2 cellular contexts compared by ENCODE assay signal in the genomic region with DNA sequence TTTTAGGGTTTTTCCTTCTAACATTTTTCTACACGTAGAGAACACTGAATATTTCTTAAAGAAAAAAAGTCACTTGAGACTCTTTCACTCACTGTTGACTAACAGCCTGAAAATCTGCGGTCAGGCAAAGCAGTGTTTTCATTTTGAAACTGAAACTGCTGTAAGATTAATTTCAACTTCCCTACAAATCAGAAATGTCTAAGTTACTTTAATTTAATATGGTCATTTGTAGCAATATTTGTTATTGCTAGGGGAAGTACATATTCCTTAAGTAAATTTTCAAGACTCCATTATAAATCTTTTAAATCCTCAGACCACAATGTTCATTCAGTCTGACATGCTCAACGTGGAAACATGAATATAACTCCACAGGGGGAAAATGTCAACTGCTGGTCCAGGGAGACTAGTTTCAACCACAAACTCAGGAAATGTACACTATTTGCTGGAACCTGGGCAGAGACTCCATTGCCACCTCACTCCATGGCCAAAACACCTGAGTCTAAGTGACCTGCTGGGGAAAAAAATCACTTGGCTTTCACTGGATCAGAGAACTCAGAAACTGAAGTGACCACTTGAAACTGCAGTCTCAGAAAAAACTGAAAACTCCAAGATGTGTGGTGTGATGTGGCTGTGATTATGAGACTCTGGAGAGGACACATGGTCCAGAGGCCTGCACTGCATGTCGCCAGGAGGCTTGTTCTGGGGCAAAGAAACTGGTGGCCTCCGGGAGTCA.
TF ChIP-seq lines count a peak whose summit lies in the region.

No MANE protein-coding gene starts in this region.

TF ChIP-seq in liver, 16 proteins besides CTCF, POLR2A, EP300 and RAD21 (continued from another document):
- TF ChIP-seq, protein P1, sequence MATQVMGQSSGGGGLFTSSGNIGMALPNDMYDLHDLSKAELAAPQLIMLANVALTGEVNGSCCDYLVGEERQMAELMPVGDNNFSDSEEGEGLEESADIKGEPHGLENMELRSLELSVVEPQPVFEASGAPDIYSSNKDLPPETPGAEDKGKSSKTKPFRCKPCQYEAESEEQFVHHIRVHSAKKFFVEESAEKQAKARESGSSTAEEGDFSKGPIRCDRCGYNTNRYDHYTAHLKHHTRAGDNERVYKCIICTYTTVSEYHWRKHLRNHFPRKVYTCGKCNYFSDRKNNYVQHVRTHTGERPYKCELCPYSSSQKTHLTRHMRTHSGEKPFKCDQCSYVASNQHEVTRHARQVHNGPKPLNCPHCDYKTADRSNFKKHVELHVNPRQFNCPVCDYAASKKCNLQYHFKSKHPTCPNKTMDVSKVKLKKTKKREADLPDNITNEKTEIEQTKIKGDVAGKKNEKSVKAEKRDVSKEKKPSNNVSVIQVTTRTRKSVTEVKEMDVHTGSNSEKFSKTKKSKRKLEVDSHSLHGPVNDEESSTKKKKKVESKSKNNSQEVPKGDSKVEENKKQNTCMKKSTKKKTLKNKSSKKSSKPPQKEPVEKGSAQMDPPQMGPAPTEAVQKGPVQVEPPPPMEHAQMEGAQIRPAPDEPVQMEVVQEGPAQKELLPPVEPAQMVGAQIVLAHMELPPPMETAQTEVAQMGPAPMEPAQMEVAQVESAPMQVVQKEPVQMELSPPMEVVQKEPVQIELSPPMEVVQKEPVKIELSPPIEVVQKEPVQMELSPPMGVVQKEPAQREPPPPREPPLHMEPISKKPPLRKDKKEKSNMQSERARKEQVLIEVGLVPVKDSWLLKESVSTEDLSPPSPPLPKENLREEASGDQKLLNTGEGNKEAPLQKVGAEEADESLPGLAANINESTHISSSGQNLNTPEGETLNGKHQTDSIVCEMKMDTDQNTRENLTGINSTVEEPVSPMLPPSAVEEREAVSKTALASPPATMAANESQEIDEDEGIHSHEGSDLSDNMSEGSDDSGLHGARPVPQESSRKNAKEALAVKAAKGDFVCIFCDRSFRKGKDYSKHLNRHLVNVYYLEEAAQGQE (IDR thresholded peaks at IDR 0.05) = no peak
- TF ChIP-seq SP1 (IDR thresholded peaks at IDR 0.05) = no peak
- TF ChIP-seq HNF4G (IDR thresholded peaks at IDR 0.05) = no peak
- no peak for TF ChIP-seq RXRA (IDR thresholded peaks at IDR 0.05)
- TF ChIP-seq EGR1 (IDR thresholded peaks at IDR 0.05; ENCODE audit: low read depth in 2 of 2) = no peak
- no peak for TF ChIP-seq TAF1 (conservative IDR thresholded peaks at IDR 0.05)
- TF ChIP-seq MAX (IDR thresholded peaks at IDR 0.05) = no peak
- peak; percentile 24 to 30 for TF ChIP-seq JUND (IDR thresholded peaks at IDR 0.05)
TF ChIP-seq in liver: peak in this region for 2.

TF ChIP-seq in HepG2, 621 proteins besides CTCF, POLR2A, EP300 and RAD21 (continued from another document):
- no peak for TF ChIP-seq PRDM10 (CRISPR knock-in tag; IDR thresholded peaks at IDR 0.05; ENCODE audit: low read depth)
- TF ChIP-seq KLF13 (CRISPR knock-in tag; IDR thresholded peaks at IDR 0.05) = no peak
- no peak for TF ChIP-seq ZKSCAN8 (CRISPR knock-in tag; IDR thresholded peaks at IDR 0.05; ENCODE audit: borderline replicate concordance)
- no peak for TF ChIP-seq ARNT (IDR thresholded peaks at IDR 0.05)
- TF ChIP-seq EED (CRISPR knock-in tag; IDR thresholded peaks at IDR 0.05) = no peak
- TF ChIP-seq ZNF772 (CRISPR knock-in tag; IDR thresholded peaks at IDR 0.05) = no peak
- TF ChIP-seq NR3C1 (CRISPR knock-in tag; IDR thresholded peaks at IDR 0.05) = no peak
- TF ChIP-seq, protein P2, sequence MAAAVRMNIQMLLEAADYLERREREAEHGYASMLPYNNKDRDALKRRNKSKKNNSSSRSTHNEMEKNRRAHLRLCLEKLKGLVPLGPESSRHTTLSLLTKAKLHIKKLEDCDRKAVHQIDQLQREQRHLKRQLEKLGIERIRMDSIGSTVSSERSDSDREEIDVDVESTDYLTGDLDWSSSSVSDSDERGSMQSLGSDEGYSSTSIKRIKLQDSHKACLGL (CRISPR knock-in tag; IDR thresholded peaks at IDR 0.05) = no peak
- TF ChIP-seq NFE2L1 (CRISPR knock-in tag; IDR thresholded peaks at IDR 0.05; ENCODE audit: borderline replicate concordance) = no peak
- TF ChIP-seq ZNF841 (CRISPR knock-in tag; IDR thresholded peaks at IDR 0.05; ENCODE audit: borderline replicate concordance) = no peak
- TF ChIP-seq NFAT5 (CRISPR knock-in tag; IDR thresholded peaks at IDR 0.05) = no peak
